ENCODE assay signal across 9 cellular contexts in genomic region chr2:202574541-202574940, GRCh38.
DNase-seq lines count a peak whose midpoint lies in the region; ATAC-seq and TF ChIP-seq lines count a peak whose summit lies in the region.
"Had no signal": no experiment of that assay in that cellular context is flagged by ENCODE, and none has a peak within 500 bp of the region (broad histone marks: within the 10 kb centered on the region; RNA-seq: fewer than 3 reads in every experiment).

No MANE protein-coding gene starts in this region.

- CTCF ChIA-PET in mammary epithelial cell (lab: Charles Lee; ENCODE audit: low non-redundant PET): no interaction called here
- CTCF ChIA-PET in MCF 10A (lab: Yijun Ruan, JAX): interaction anchor here (0.6 to 1.7 kb wide), 14 partner anchors 9 to 1274 kb away, joined by 3 to 7 read pairs (median 3); partner anchors contain the start of gene WDR12

- H4K20me1 ChIP-seq in mammary epithelial cell (ENCODE audit: insufficient read depth, low read length): no peaks in the 10 kb centered on the region

- no peaks in the 10 kb centered on the region for H3K36me3 Mint-ChIP-seq in MCF 10A (ENCODE audit: insufficient read depth, unreplicated experiment)
- H3K36me3 Mint-ChIP-seq: CD14-positive monocyte had no signal

- ATAC-seq in lower lobe of right lung (peak; percentile 32 to 47), GM19463 (IDR thresholded peaks at IDR 0.05; ENCODE audit: unreplicated experiment) (no peak)

- H3K27me3 Mint-ChIP-seq in MCF 10A (ENCODE audit: insufficient read depth, unreplicated experiment): no peaks in the 10 kb centered on the region

- no peaks in the 10 kb centered on the region for H3K9me3 Mint-ChIP-seq in MCF 10A (ENCODE audit: unreplicated experiment)

- H3K4me1 ChIP-seq in mammary epithelial cell (ENCODE audit: insufficient read depth, low read length) (no peaks in the 10 kb centered on the region), lower lobe of right lung (no peaks in the 10 kb centered on the region)

- no peak overlapping the region for H2AFZ ChIP-seq in mammary epithelial cell (ENCODE audit: low read depth, low read length)

- dilution Hi-C loops in mammary epithelial cell (cut with HindIII; ENCODE audit: low sequenced_read_pairs): no loop called here

- POLR2A ChIA-PET in MCF 10A (lab: Yijun Ruan, JAX): interaction anchor here (1.3 kb wide), 1 partner anchor 519 kb away, joined by 4 read pairs; no protein-coding TSS in a partner anchor

- no peak for TF ChIP-seq CTCF in mammary epithelial cell (conservative IDR thresholded peaks at IDR 0.05 in 1 of 2, IDR thresholded peaks at IDR 0.05 in 1 of 2; ENCODE audit: extremely low read depth in 1 of 2, insufficient read depth in 1 of 2, low read depth in 1 of 2, low read length in 2 of 2)
- no peak for TF ChIP-seq CTCF in MCF 10A (IDR thresholded peaks at IDR 0.05; ENCODE audit: unreplicated experiment)
- no peak for TF ChIP-seq CTCF in fibroblast of pulmonary artery (IDR thresholded peaks at IDR 0.05; ENCODE audit: low read length, missing control alignments)
- TF ChIP-seq CTCF in lower lobe of right lung (IDR thresholded peaks at IDR 0.05): no peak

- H3K4me3 Mint-ChIP-seq in MCF 10A (ENCODE audit: unreplicated experiment): no peak overlapping the region
- H3K4me3 Mint-ChIP-seq: CD14-positive monocyte had no signal

- intact Hi-C loops in mammary epithelial cell (cut with micrococcal nuclease) (loop anchor here (1.0 to 10.0 kb wide), 7 partner anchors 197 to 1333 kb away; partner anchors contain the start of genes BMPR2 and CYP20A1), MCF 10A (cut with micrococcal nuclease) (loop anchor here (1.0 to 10.0 kb wide), 5 partner anchors 258 to 878 kb away; no protein-coding TSS in a partner anchor), lower lobe of right lung (cut with DNase I) (no loop called here)

- BruUV-seq in mammary epithelial cell (replicated peaks; lab: Mats Ljungman, UMichigan) (no TSS peak), MCF 10A (replicated peaks; lab: Mats Ljungman, UMichigan) (no TSS peak)

- no peak overlapping the region for H3K9ac ChIP-seq in mammary epithelial cell (ENCODE audit: insufficient read depth, low read length)
- H3K9ac ChIP-seq: KMS-11 had no signal

- H3K4me3 ChIP-seq in mammary epithelial cell (replicated peaks in 1 of 3; ENCODE audit: insufficient read depth in 1 of 3, low read depth in 2 of 3, low read length in 3 of 3): no peak overlapping the region
- H3K4me3 ChIP-seq in fibroblast of pulmonary artery (replicated peaks; ENCODE audit: low read depth, low read length): no peak overlapping the region
- no peak overlapping the region for H3K4me3 ChIP-seq in lower lobe of right lung

- H3K27me3 ChIP-seq in mammary epithelial cell (ENCODE audit: insufficient read depth, low read length) (no peaks in the 10 kb centered on the region), lower lobe of right lung (ENCODE audit: low read depth) (no peaks in the 10 kb centered on the region)

- in situ Hi-C loops in mammary epithelial cell (cut with MboI; ENCODE audit: low sequenced_read_pairs in 2 of 2): no loop called here

- no peak overlapping the region for H3K4me2 ChIP-seq in mammary epithelial cell (ENCODE audit: insufficient read depth, low read depth, low read length)
- H3K4me2 ChIP-seq: KMS-11 had no signal

- WGBS in mammary epithelial cell (ENCODE audit: low coverage, missing lambda C conversion rate): 46% methylated on average over 2 of the region's 2 CpGs

- no peaks in the 10 kb centered on the region for H3K4me1 Mint-ChIP-seq in MCF 10A (ENCODE audit: insufficient read depth, unreplicated experiment)
- H3K4me1 Mint-ChIP-seq: CD14-positive monocyte had no signal

- H3K27ac ChIP-seq in mammary epithelial cell (ENCODE audit: insufficient read depth, low read depth, low read length) (no peak overlapping the region), lower lobe of right lung (no peak overlapping the region)
- H3K27ac ChIP-seq: KMS-11 had no signal

- H3K27ac Mint-ChIP-seq in MCF 10A (ENCODE audit: low read depth, unreplicated experiment): no peak overlapping the region
- H3K27ac Mint-ChIP-seq: CD14-positive monocyte had no signal

- DNase-seq in mammary epithelial cell (peak; percentile 11), MCF 10A (ENCODE audit: unreplicated experiment) (no peak), fibroblast of pulmonary artery (ENCODE audit: low read depth) (peak; percentile 39), lower lobe of right lung (no peak), NCI-H1105 treated with DMSO at 0.1 percent for 48 hours (lab: John Stamatoyannopoulos, UW) (no peak), SIG-M5 (lab: John Stamatoyannopoulos, UW) (no peak)

- H3K79me2 ChIP-seq in mammary epithelial cell (ENCODE audit: insufficient read depth, low read length): no peaks in the 10 kb centered on the region

- H3K36me3 ChIP-seq in mammary epithelial cell (ENCODE audit: insufficient read depth, low read length): no peaks in the 10 kb centered on the region
- no peaks in the 10 kb centered on the region for H3K36me3 ChIP-seq in lower lobe of right lung

- H3K9me3 ChIP-seq in mammary epithelial cell (replicated peaks; ENCODE audit: insufficient read depth, low read length): no peaks in the 10 kb centered on the region
- no peaks in the 10 kb centered on the region for H3K9me3 ChIP-seq in lower lobe of right lung

Comparison
In these comparisons a context has a peak if more than half of its experiments do, and no peak if none do; other contexts are left out.
1. DNase-seq: peak in mammary epithelial cell (single experiment) and fibroblast of pulmonary artery (single experiment); none in MCF 10A (single experiment), lower lobe of right lung (single experiment), NCI-H1105 treated with DMSO at 0.1 percent for 48 hours (single experiment) and SIG-M5 (single experiment).